Comparison of ENCODE assay signal across 29 cellular contexts in the genomic region with DNA sequence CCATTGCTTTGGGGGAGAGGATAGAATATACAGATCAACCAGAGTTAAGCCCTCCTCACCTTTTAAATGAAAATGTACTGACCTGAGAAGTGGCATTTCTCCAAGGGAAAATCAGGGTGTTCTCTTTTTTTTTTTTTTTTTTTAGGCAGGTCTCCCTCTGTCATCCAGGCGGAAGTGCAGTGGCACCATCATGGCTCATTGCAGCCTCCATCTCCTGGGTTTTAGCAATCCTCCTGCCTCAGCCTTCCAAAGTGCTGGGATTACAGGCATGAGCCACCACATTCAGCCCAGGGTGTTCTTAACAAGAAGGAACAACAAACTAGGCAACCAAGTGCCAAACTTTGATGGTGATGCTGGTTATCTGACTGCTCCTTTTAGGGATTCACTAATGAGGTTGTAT.
"Had no signal": no experiment of that assay in that cellular context is flagged by ENCODE, and none has a peak within 500 bp of the region (broad histone marks: within the 10 kb centered on the region; RNA-seq: fewer than 3 reads in every experiment).

No MANE protein-coding gene starts in this region.

- H3K27ac ChIP-seq: neutrophil, pancreas, prostate gland, skin epidermis, spleen, suprapubic skin, testis, tibial artery, transverse colon, upper lobe of right lung, uterus had no signal

- H2AFZ ChIP-seq: neural progenitor cell had no signal

- H3K36me3 ChIP-seq: pancreas, uterus had no signal

- H3K4me3 ChIP-seq: neural progenitor cell, pancreas, prostate gland, skin epidermis, smooth muscle cell, spleen, suprapubic skin, testis, tibial artery, transverse colon, upper lobe of right lung, uterus had no signal

- DNase-seq: naive thymus-derived CD4-positive, alpha-beta T cell; natural killer cell; nucleus accumbens; pancreas; retina; right cardiac atrium; spleen; stimulated activated CD4-positive, alpha-beta T cell treated with anti-CD3 and anti-CD28 coated beads, Interleukin-12 subunit alpha, Interleukin-12 subunit beta, amount 100 ng/mL, for 4 hours; stimulated activated CD4-positive, alpha-beta T cell treated with anti-CD3 and anti-CD28 coated beads, Interleukin-1b, Interleukin-23, amount 100 ng/mL, for 48 hours; stimulated activated CD4-positive, alpha-beta T cell treated with anti-CD3 and anti-CD28 coated beads, Interleukin-4, amount 100 ng/mL, for 1 hour; stimulated activated CD4-positive, alpha-beta T cell treated with anti-CD3 and anti-CD28 coated beads, Interleukin-4, amount 100 ng/mL, for 4 hours; stimulated activated CD8-positive, alpha-beta memory T cell treated with anti-CD3 and anti-CD28 coated beads, Interleukin-4, amount 100 ng/mL, for 48 hours; stimulated activated naive CD4-positive, alpha-beta T cell; stimulated activated naive CD8-positive, alpha-beta T cell treated with anti-CD3 and anti-CD28 coated beads, Interleukin-15, amount 100 ng/mL, for 72 hours; stimulated activated naive CD8-positive, alpha-beta T cell treated with anti-CD3 and anti-CD28 coated beads, Interleukin-15, Interleukin-2, amounts not matched to agents 100 U/mL and 50 U/mL, for 24 hours; substantia nigra; testis; tibial artery; transverse colon; upper lobe of right lung; uterus had no signal

- H3K4me1 ChIP-seq: neural progenitor cell, pancreas, prostate gland, spleen, suprapubic skin, testis, tibial artery, upper lobe of right lung, uterus had no signal

- H3K9me3 ChIP-seq: neutrophil, pancreas, prostate gland, spleen, suprapubic skin, testis, tibial artery, transverse colon, upper lobe of right lung, uterus had no signal

- H3K9ac ChIP-seq: neural progenitor cell had no signal

- ATAC-seq: naive thymus-derived CD4-positive, alpha-beta T cell; natural killer cell; pancreas; right cardiac atrium; sciatic nerve; stimulated activated memory B cell treated with anti-CD40 and anti-IgM and Interleukin-4, amounts not matched to agents 10 μg/mL and 1 μg/mL and 100 μg/mL, for 72 hours; stimulated activated naive CD8-positive, alpha-beta T cell treated with anti-CD3 and anti-CD28 coated beads, Interleukin-15, amount 100 ng/mL, for 72 hours; stimulated activated naive CD8-positive, alpha-beta T cell treated with anti-CD3 and anti-CD28 coated beads, Interleukin-15, Interleukin-2, amounts not matched to agents 100 U/mL and 50 U/mL, for 24 hours; upper lobe of right lung had no signal

- H3K27me3 ChIP-seq: neural progenitor cell, neutrophil, pancreas, spleen, suprapubic skin, testis, tibial artery, transverse colon, upper lobe of right lung, uterus had no signal

- FAIRE-seq: pancreas had no signal

- H3K4me2 ChIP-seq: neural progenitor cell, smooth muscle cell had no signal
